1 cellular context compared by ENCODE assay signal in the genomic region with DNA sequence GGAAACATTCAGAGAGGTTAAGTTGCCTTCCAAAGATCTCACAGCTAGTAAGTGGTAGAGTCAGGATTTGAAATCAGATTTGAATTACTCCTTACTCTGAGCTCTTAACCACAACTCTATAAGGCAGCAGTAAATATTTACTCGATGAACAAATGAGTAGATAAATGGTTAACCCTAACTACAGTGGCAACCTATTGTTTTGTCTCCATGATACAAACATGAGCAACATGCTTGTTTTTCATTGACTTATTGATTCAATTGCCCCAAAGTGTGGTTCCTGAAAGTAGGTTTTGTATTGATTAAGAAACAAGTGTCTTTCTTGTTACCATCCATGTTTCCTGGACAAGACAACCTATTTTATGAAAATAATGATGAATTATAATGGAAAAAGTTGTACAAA.
A peak's percentile ranks its signal among the peaks of the same experiment; 100 is the strongest.
TF ChIP-seq lines count a peak whose summit lies in the region.

No MANE protein-coding gene starts in this region.

TF ChIP-seq in HepG2, 621 proteins besides CTCF, POLR2A, EP300 and RAD21:
- no peak for TF ChIP-seq NCOA2 (CRISPR knock-in tag; IDR thresholded peaks at IDR 0.05)
- TF ChIP-seq THAP11 (CRISPR knock-in tag; IDR thresholded peaks at IDR 0.05): no peak
- TF ChIP-seq ZKSCAN8 (CRISPR knock-in tag; IDR thresholded peaks at IDR 0.05; ENCODE audit: borderline replicate concordance): no peak
- no peak for TF ChIP-seq SOX13 (IDR thresholded peaks at IDR 0.05)
- TF ChIP-seq SOX13 (CRISPR knock-in tag; conservative IDR thresholded peaks at IDR 0.05 in 1 of 2, IDR thresholded peaks at IDR 0.05 in 1 of 2): 0 out of 4 replicates have a peak, but pooled peaks of 1 of the 2 experiments have one; percentile 27
- TF ChIP-seq ETV6 (CRISPR knock-in tag; conservative IDR thresholded peaks at IDR 0.05): no peak
- TF ChIP-seq KAT2B (IDR thresholded peaks at IDR 0.05; ENCODE audit: borderline replicate concordance, low read depth, low read length): peak; percentile 81; the same call in 1 of the 2 replicates
- no peak for TF ChIP-seq CSRNP2 (CRISPR knock-in tag; conservative IDR thresholded peaks at IDR 0.05; ENCODE audit: low read depth)
- no peak for TF ChIP-seq ZNF891 (CRISPR knock-in tag; IDR thresholded peaks at IDR 0.05)
- peak; percentile 35; the same call in 1 of the 2 replicates for TF ChIP-seq GATAD2A (CRISPR knock-in tag; IDR thresholded peaks at IDR 0.05)
- TF ChIP-seq SOX5 (CRISPR knock-in tag; IDR thresholded peaks at IDR 0.05; ENCODE audit: borderline replicate concordance): peak; percentile 35; the same call in 1 of the 2 replicates
- TF ChIP-seq ZNF770 (CRISPR knock-in tag; IDR thresholded peaks at IDR 0.05): no peak
- TF ChIP-seq EEA1 (CRISPR knock-in tag; IDR thresholded peaks at IDR 0.05; ENCODE audit: borderline replicate concordance): no peak
